Comparison of ENCODE assay signal across 9 cellular contexts in genomic region chr11:115623021-115623451, GRCh38.
DNase-seq lines count a peak whose midpoint lies in the region; ATAC-seq, FAIRE-seq and TF ChIP-seq lines count a peak whose summit lies in the region.
"Had no signal": no experiment of that assay in that cellular context is flagged by ENCODE, and none has a peak within 500 bp of the region (broad histone marks: within the 10 kb centered on the region; RNA-seq: fewer than 3 reads in every experiment).

No MANE protein-coding gene starts in this region.

- peak in 1 of 2 donors; percentile 7 for TF ChIP-seq RAD21 in liver (IDR thresholded peaks at IDR 0.05)

- POLR2A ChIA-PET in endothelial cell of umbilical vein (lab: Charles Lee): no interaction called here

- H3K9ac ChIP-seq in endothelial cell of umbilical vein (replicated peaks; ENCODE audit: extremely low read depth, insufficient read depth, low read length) (no peak overlapping the region), liver (ENCODE audit: low read depth in 1 of 2, low read length in 2 of 2) (no peak overlapping the region)

- H3K4me1 ChIP-seq in endothelial cell of umbilical vein (ENCODE audit: control insufficient read depth, extremely low read depth, insufficient read depth, low read length): no peaks in the 10 kb centered on the region
- H3K4me1 ChIP-seq in liver (ENCODE audit: control insufficient read depth in 4 of 4, insufficient read depth in 4 of 4, low read length in 3 of 4): no peaks in the 10 kb centered on the region
- peaks cover 8 to 17% of the 10 kb centered on the region in 2 donors for H3K4me1 ChIP-seq in thoracic aorta (ENCODE audit: control insufficient read depth in 1 of 2, low read depth in 2 of 2)

- intact Hi-C loops in endothelial cell of umbilical vein (cut with micrococcal nuclease): no loop called here

- H3K27me3 ChIP-seq in endothelial cell of umbilical vein (ENCODE audit: control insufficient read depth in 2 of 2, insufficient read depth in 2 of 2, low read length in 2 of 2) (no peaks in the 10 kb centered on the region), liver (ENCODE audit: control insufficient read depth in 4 of 4, insufficient read depth in 4 of 4, low read length in 3 of 4) (no peaks in the 10 kb centered on the region), thoracic aorta (replicated peaks; ENCODE audit: insufficient read depth) (no peaks in the 10 kb centered on the region)

- no peak for TF ChIP-seq POLR2A in endothelial cell of umbilical vein (IDR thresholded peaks at IDR 0.05; ENCODE audit: low read depth, low read length)

- DNase-seq in M059J (ENCODE audit: low read depth) (peak; percentile 92), endothelial cell of umbilical vein (ENCODE audit: low read depth, low spot score) (no peak), thoracic aorta (ENCODE audit: low spot score) (peak; percentile 59), NCI-H510A treated with DMSO at 0.1 percent for 48 hours (lab: John Stamatoyannopoulos, UW) (no peak), GM10266 (ENCODE audit: extremely low spot score) (no peak), iPS-NIHi11 (ENCODE audit: low spot score) (no peak)
- DNase-seq: stimulated activated CD4-positive, alpha-beta T cell treated with anti-CD3 and anti-CD28 coated beads, Interleukin-4, amount 100 ng/mL, for 4 hours had no signal

- ATAC-seq in thoracic aorta (ENCODE audit: insufficient number of reproducible peaks, low FRiP score, low read depth) (peak; percentile 81), HG03097 (IDR thresholded peaks at IDR 0.05; ENCODE audit: low FRiP score, unreplicated experiment) (no peak)

- no peak for FAIRE-seq in endothelial cell of umbilical vein (lab: Jason Lieb, UNC)

- no peaks in the 10 kb centered on the region for H3K9me1 ChIP-seq in endothelial cell of umbilical vein (replicated peaks; ENCODE audit: control insufficient read depth, extremely low read depth, insufficient read depth, low read length)

- H3K27ac ChIP-seq in endothelial cell of umbilical vein (ENCODE audit: insufficient read depth, low read depth, low read length) (no peak overlapping the region), liver (ENCODE audit: low read depth in 1 of 2, low read length in 2 of 2) (no peak overlapping the region), thoracic aorta (peak overlapping the region in 1 of 2 donors; percentile 61)

- 73% methylated on average over 9 of the region's 9 CpGs for WGBS in liver

- H2AFZ ChIP-seq in endothelial cell of umbilical vein (ENCODE audit: low read depth, low read length): no peak overlapping the region

- CTCF ChIA-PET in endothelial cell of umbilical vein (lab: Charles Lee): no interaction called here

- no peaks in the 10 kb centered on the region for H3K79me2 ChIP-seq in endothelial cell of umbilical vein (ENCODE audit: control insufficient read depth, insufficient read depth, low read length)

- H3K4me3 ChIP-seq in endothelial cell of umbilical vein (replicated peaks in 1 of 3; ENCODE audit: insufficient read depth in 1 of 3, low read depth in 1 of 3, low read length in 3 of 3) (no peak overlapping the region), liver (ENCODE audit: low read depth in 1 of 3, low read length in 3 of 3) (no peak overlapping the region), thoracic aorta (no peak overlapping the region)

- H3K36me3 ChIP-seq in endothelial cell of umbilical vein (ENCODE audit: control insufficient read depth in 2 of 2, extremely low read depth in 1 of 2, insufficient read depth in 2 of 2, low read length in 2 of 2) (no peaks in the 10 kb centered on the region), liver (ENCODE audit: control insufficient read depth in 4 of 4, insufficient read depth in 3 of 4, low read depth in 1 of 4, low read length in 3 of 4) (no peaks in the 10 kb centered on the region), thoracic aorta (no peaks in the 10 kb centered on the region)

- peaks cover 2% of the 10 kb centered on the region for H3K9me3 ChIP-seq in endothelial cell of umbilical vein (replicated peaks; ENCODE audit: control insufficient read depth, insufficient read depth, low read length)
- H3K9me3 ChIP-seq in liver (ENCODE audit: control insufficient read depth in 4 of 4, low read length in 3 of 4): peaks cover 0 to 3% (median 0%) of the 10 kb centered on the region in 4 donors
- no peaks in the 10 kb centered on the region for H3K9me3 ChIP-seq in thoracic aorta

- no TSS peak for BruUV-seq in endothelial cell of umbilical vein (replicated peaks; lab: Mats Ljungman, UMichigan)

- no peak for TF ChIP-seq CTCF in endothelial cell of umbilical vein (IDR thresholded peaks at IDR 0.05; ENCODE audit: extremely low read depth in 1 of 2, insufficient read depth in 1 of 2, low read depth in 1 of 2, low read length in 2 of 2)
- TF ChIP-seq CTCF in liver (IDR thresholded peaks at IDR 0.05; ENCODE audit: low read depth, low read length, missing input control): no peak
- TF ChIP-seq CTCF in thoracic aorta (IDR thresholded peaks at IDR 0.05): no peak
- no peak for TF ChIP-seq CTCF in GM10266 (IDR thresholded peaks at IDR 0.05; ENCODE audit: control insufficient read depth, insufficient read depth, low read depth, missing control alignments)

- H4K20me1 ChIP-seq in endothelial cell of umbilical vein (replicated peaks; ENCODE audit: control insufficient read depth, extremely low read depth, insufficient read depth, low read length): no peaks in the 10 kb centered on the region

- no peak overlapping the region for H3K4me2 ChIP-seq in endothelial cell of umbilical vein (ENCODE audit: insufficient read depth, low read length)

- dilution Hi-C loops in endothelial cell of umbilical vein (cut with MboI; ENCODE audit: extremely low pct_ligation_motif_present, low sequenced_read_pairs): no loop called here

TF ChIP-seq in endothelial cell of umbilical vein, 7 proteins besides CTCF, POLR2A, EP300 and RAD21:
- TF ChIP-seq POLR2AphosphoS5 (IDR thresholded peaks at IDR 0.05; ENCODE audit: insufficient read depth, low read depth, low read length): no peak
- no peak for TF ChIP-seq FOS (IDR thresholded peaks at IDR 0.05; ENCODE audit: borderline replicate concordance, insufficient read depth, low read length)
- TF ChIP-seq GATA2 (IDR thresholded peaks at IDR 0.05; ENCODE audit: insufficient read depth, insufficient read length, low read depth, low read length): no peak
- no peak for TF ChIP-seq MYC (IDR thresholded peaks at IDR 0.05; ENCODE audit: low read depth, low read length)
- peak; percentile 9 for TF ChIP-seq JUN (IDR thresholded peaks at IDR 0.05; ENCODE audit: borderline replicate concordance, insufficient read depth, insufficient read length, low read depth)
- TF ChIP-seq, protein P1, sequence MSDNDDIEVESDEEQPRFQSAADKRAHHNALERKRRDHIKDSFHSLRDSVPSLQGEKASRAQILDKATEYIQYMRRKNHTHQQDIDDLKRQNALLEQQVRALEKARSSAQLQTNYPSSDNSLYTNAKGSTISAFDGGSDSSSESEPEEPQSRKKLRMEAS (IDR thresholded peaks at IDR 0.05; ENCODE audit: insufficient read depth, insufficient read length): peak; percentile 73
- TF ChIP-seq EZH2 (IDR thresholded peaks at IDR 0.05; ENCODE audit: borderline replicate concordance, low read depth, low read length, severe bottlenecking): no peak
TF ChIP-seq in endothelial cell of umbilical vein: peak in this region for 2.

TF ChIP-seq in liver, 16 proteins besides CTCF, POLR2A, EP300 and RAD21:
- peak in 1 of 2 donors; percentile 31 for TF ChIP-seq JUND (IDR thresholded peaks at IDR 0.05)
- TF ChIP-seq NR2F2 (IDR thresholded peaks at IDR 0.05): peak; percentile 61
- TF ChIP-seq RXRA (IDR thresholded peaks at IDR 0.05): no peak
- no peak for TF ChIP-seq HNF4G (IDR thresholded peaks at IDR 0.05)
TF ChIP-seq in liver: peak in this region for 2.

Comparison
In these comparisons a context has a peak if more than half of its experiments do, and no peak if none do; other contexts are left out.
1. DNase-seq: peak in M059J (single experiment) and thoracic aorta (single experiment); none in endothelial cell of umbilical vein (single experiment), NCI-H510A treated with DMSO at 0.1 percent for 48 hours (single experiment), GM10266 (single experiment) and iPS-NIHi11 (single experiment).